8 cellular contexts compared by ENCODE assay signal in the genomic region with DNA sequence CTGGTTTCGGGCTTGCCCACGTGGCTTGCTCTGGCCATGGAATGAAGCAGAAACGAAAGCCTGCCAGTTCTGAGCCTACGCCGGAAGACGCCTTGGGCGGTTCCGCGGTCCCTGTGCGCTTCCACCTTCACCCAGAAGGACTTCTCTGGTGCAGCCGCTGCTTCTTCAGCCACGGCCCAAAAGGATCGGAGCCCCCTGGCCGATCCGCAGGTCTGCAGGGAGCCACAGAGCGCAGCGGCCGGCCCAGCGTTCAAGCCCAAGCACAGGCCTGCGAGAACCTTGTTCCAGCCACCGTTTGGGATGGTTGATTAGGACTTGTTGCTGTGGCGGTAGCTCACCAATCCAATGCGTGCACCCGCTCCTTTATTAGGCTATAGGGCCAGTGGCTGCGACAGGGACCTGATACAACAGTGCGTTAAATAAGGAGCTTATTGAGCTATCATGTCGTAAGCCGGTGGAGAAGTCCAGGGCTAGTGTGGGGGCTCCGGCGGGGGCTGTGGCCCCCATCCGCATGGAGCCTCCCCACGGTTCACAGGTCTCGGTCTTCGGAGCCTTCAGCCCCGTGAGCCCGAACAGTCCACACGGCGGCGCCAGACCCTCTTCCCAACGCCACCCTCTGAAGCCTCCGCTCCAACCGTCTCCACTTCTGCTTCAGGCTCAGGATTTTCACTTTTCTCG. TPM values are rescaled to one million over a fixed set of nuclear protein-coding genes. Genes with fewer than 3 reads are reported as not detected.
A peak's percentile ranks its signal among the peaks of the same experiment; 100 is the strongest.
DNase-seq lines count a peak whose midpoint lies in the region; ATAC-seq lines count a peak whose summit lies in the region.

No MANE protein-coding gene starts in this region.

- ATAC-seq in GM19035 (IDR thresholded peaks at IDR 0.05; ENCODE audit: unreplicated experiment) (no peak), GM19455 (IDR thresholded peaks at IDR 0.05; ENCODE audit: unreplicated experiment) (no peak)

- DNase-seq in G401 (ENCODE audit: low spot score) (peak; percentile 43), NCI-H460 (ENCODE audit: extremely low read depth, low read depth) (peak; percentile 16), hypothalamus (lab: John Stamatoyannopoulos, UW) (peak in 29 of 51 donors; percentile 3 to 62 (median 19)), NCI-H2029 treated with DMSO at 0.1 percent for 48 hours (lab: John Stamatoyannopoulos, UW) (no peak)
- peak; percentile 51 for DNase-seq in activated naive CD4-positive, alpha-beta T cell treated with anti-CD3 and anti-CD28 coated beads, Interleukin-2, amount 50 U/mL, for 16 hours
- DNase-seq in stimulated activated CD4-positive, alpha-beta T cell treated with anti-CD3 and anti-CD28 coated beads, Interleukin-12 subunit alpha, Interleukin-12 subunit beta, amount 100 ng/mL, for 4 hours, result peak; percentile 44

- in situ Hi-C loops in G401 (cut with HindIII; ENCODE audit: low sequenced_read_pairs), result no loop called here

RNA-seq across cellular contexts. Expression of a gene that starts 10.2 kb away (rescaled TPM):
- 58.8 and 82.5 TPM in 2 replicates for total RNA-seq in G401 (2014; rRNA removed; shearing (Covaris generic))
- 0.29 and 0.74 TPM in 2 replicates for total RNA-seq in NCI-H460 (2014; rRNA removed; shearing (Covaris generic))
- polyA plus RNA-seq in NCI-H460 (2014; cell fraction: nucleus; rRNA removed), result 2.5 and 3.8 TPM in 2 replicates

RNA-seq across cellular contexts. Expression of a gene that starts 24.8 kb away (rescaled TPM):
- not detected in 2 replicates for total RNA-seq in G401 (2014; rRNA removed; shearing (Covaris generic))
- not detected in 2 replicates for total RNA-seq in NCI-H460 (2014; rRNA removed; shearing (Covaris generic))
- not detected in 2 replicates for polyA plus RNA-seq in NCI-H460 (2014; cell fraction: nucleus; rRNA removed)

RNA-seq across cellular contexts. Expression of a gene that starts 36.3 kb away (rescaled TPM):
- not detected in 2 replicates for total RNA-seq in G401 (2014; rRNA removed; shearing (Covaris generic))
- not detected in 2 replicates for total RNA-seq in NCI-H460 (2014; rRNA removed; shearing (Covaris generic))
- polyA plus RNA-seq in NCI-H460 (2014; cell fraction: nucleus; rRNA removed), result not detected in 2 replicates

Comparison
In these comparisons a context has a peak if more than half of its experiments do, and no peak if none do; other contexts are left out.
1. RNA of a gene that starts 10.2 kb away (total RNA-seq): 58.8 to 82.5 TPM in G401; 0.29 to 0.74 TPM in NCI-H460; every median in the first group is over 10 times any median in the second.